Comparison of ENCODE assay signal across 20 cellular contexts in genomic region chr1:87853576-87854351, GRCh38.
A peak's percentile ranks its signal among the peaks of the same experiment; 100 is the strongest.
DNase-seq lines count a peak whose midpoint lies in the region; ATAC-seq and TF ChIP-seq lines count a peak whose summit lies in the region.
"Had no signal": no experiment of that assay in that cellular context is flagged by ENCODE, and none has a peak within 500 bp of the region (broad histone marks: within the 10 kb centered on the region; RNA-seq: fewer than 3 reads in every experiment).

No MANE protein-coding gene starts in this region.

- H3K4me1 ChIP-seq in ACC112 (ENCODE audit: control insufficient read depth, insufficient read depth, low read length, unreplicated experiment) = peaks cover 19% of the 10 kb centered on the region
- H3K4me1 ChIP-seq in GM23248 (ENCODE audit: insufficient read depth) = peaks cover 19% of the 10 kb centered on the region
- peaks cover 0 to 8% (median 0%) of the 10 kb centered on the region in 3 donors for H3K4me1 ChIP-seq in gastroesophageal sphincter

- H3K36me3 ChIP-seq in ACC112 (ENCODE audit: insufficient read depth, low read length) (no peaks in the 10 kb centered on the region), GM23248 (ENCODE audit: low read depth) (no peaks in the 10 kb centered on the region), gastroesophageal sphincter (no peaks in the 10 kb centered on the region)

- H3K27me3 ChIP-seq in ACC112 (ENCODE audit: insufficient read depth, low read length) = no peaks in the 10 kb centered on the region
- H3K27me3 ChIP-seq in GM23248 (replicated peaks; ENCODE audit: insufficient read depth) = no peaks in the 10 kb centered on the region
- no peaks in the 10 kb centered on the region for H3K27me3 ChIP-seq in gastroesophageal sphincter

- in situ Hi-C loops in GM23248 (cut with MboI) = no loop called here

- DNase-seq in GM23248 = peak; percentile 73
- no peak for DNase-seq in WTC11 (ENCODE audit: low spot score)
- peak; percentile 78 for DNase-seq in fibroblast of pulmonary artery (ENCODE audit: low read depth)
- DNase-seq in NCI-H2107 (lab: John Stamatoyannopoulos, UW) = no peak
- no peak for DNase-seq in CD14-positive monocyte (ENCODE audit: low spot score)
- DNase-seq: activated CD4-positive, alpha-beta T cell treated with anti-CD3 and anti-CD28 coated beads, Interleukin-2, amount 10 ng/mL, durations not matched to agents 7 days and 5 days; CD4-positive, alpha-beta T cell; DMS53; naive thymus-derived CD8-positive, alpha-beta T cell; NCI-H524; stimulated activated CD4-positive, alpha-beta T cell treated with anti-CD3 and anti-CD28 coated beads, Interleukin-1b, Interleukin-23, amount 100 ng/mL, for 48 hours had no signal

- CTCF ChIA-PET in WTC11 (lab: Charles Lee) = interaction anchor here (1.5 kb wide), 1 partner anchor 207 kb away, joined by 4 read pairs; no protein-coding TSS in a partner anchor

- H3K27ac ChIP-seq in ACC112 (ENCODE audit: low read depth, low read length) (peak overlapping the region; percentile 73), GM23248 (peak overlapping the region; percentile 63), gastroesophageal sphincter (no peak overlapping the region)
- H3K27ac ChIP-seq: coronary artery, RWPE1 had no signal

- H3K36me3 Mint-ChIP-seq in WTC11 (peaks cover 17% of the 10 kb centered on the region), CD14-positive monocyte (no peaks in the 10 kb centered on the region)
- H3K36me3 Mint-ChIP-seq: activated naive CD8-positive, alpha-beta T cell; naive thymus-derived CD8-positive, alpha-beta T cell; stimulated activated memory B cell treated with anti-CD40 and anti-IgM and Interleukin-4, amounts not matched to agents 10 μg/mL and 1 μg/mL and 100 μg/mL, for 72 hours had no signal

- intact Hi-C loops in CD14-positive monocyte (cut with micrococcal nuclease) = no loop called here

- H3K9me3 Mint-ChIP-seq in WTC11 = peaks cover 20% of the 10 kb centered on the region
- peaks cover 0 to 7% (median 3%) of the 10 kb centered on the region in 7 donors for H3K9me3 Mint-ChIP-seq in CD14-positive monocyte
- H3K9me3 Mint-ChIP-seq: activated CD4-positive, alpha-beta T cell treated with anti-CD3 and anti-CD28 coated beads, Interleukin-2, amount 10 ng/mL, durations not matched to agents 7 days and 5 days; activated T-helper 17 cell treated with anti-CD3 and anti-CD28 coated beads, Interleukin-2, amount 50 U/mL, for 72 hours; CD4-positive, alpha-beta T cell; naive thymus-derived CD8-positive, alpha-beta T cell; stimulated activated memory B cell treated with anti-CD40 and anti-IgM and Interleukin-4, amounts not matched to agents 10 μg/mL and 1 μg/mL and 100 μg/mL, for 72 hours had no signal

- H3K9me2 ChIP-seq in GM23248 (ENCODE audit: insufficient read depth) = no peaks in the 10 kb centered on the region

- H3K4me3 Mint-ChIP-seq in WTC11 (no peak overlapping the region), CD14-positive monocyte (peak overlapping the region in 1 of 2 donors; percentile 5)
- H3K4me3 Mint-ChIP-seq: activated CD4-positive, alpha-beta T cell treated with anti-CD3 and anti-CD28 coated beads, Interleukin-2, amount 10 ng/mL, durations not matched to agents 7 days and 5 days; activated naive CD8-positive, alpha-beta T cell; activated T-helper 17 cell treated with anti-CD3 and anti-CD28 coated beads, Interleukin-2, amount 50 U/mL, for 72 hours; CD4-positive, alpha-beta T cell; naive thymus-derived CD8-positive, alpha-beta T cell; stimulated activated memory B cell treated with anti-CD40 and anti-IgM and Interleukin-4, amounts not matched to agents 10 μg/mL and 1 μg/mL and 100 μg/mL, for 72 hours had no signal

- no peak for TF ChIP-seq POLR2A in gastroesophageal sphincter (IDR thresholded peaks at IDR 0.05)

- peak overlapping the region; percentile 36 for H3K9ac ChIP-seq in GM23248

- H3K4me2 ChIP-seq in GM23248 (ENCODE audit: unreplicated experiment) = peak overlapping the region; percentile 48

- no peaks in the 10 kb centered on the region for H3K79me2 ChIP-seq in ACC112 (ENCODE audit: control insufficient read depth, insufficient read depth, low read length, unreplicated experiment)
- H3K79me2 ChIP-seq in GM23248 (ENCODE audit: insufficient read depth) = no peaks in the 10 kb centered on the region

- H3F3A ChIP-seq in GM23248 (ENCODE audit: insufficient read depth) = peaks cover 16% of the 10 kb centered on the region

- H3K4me1 Mint-ChIP-seq in WTC11 = peaks cover 27% of the 10 kb centered on the region
- peaks cover 4% of the 10 kb centered on the region for H3K4me1 Mint-ChIP-seq in CD14-positive monocyte
- H3K4me1 Mint-ChIP-seq: activated CD4-positive, alpha-beta T cell treated with anti-CD3 and anti-CD28 coated beads, Interleukin-2, amount 10 ng/mL, durations not matched to agents 7 days and 5 days; activated T-helper 17 cell treated with anti-CD3 and anti-CD28 coated beads, Interleukin-2, amount 50 U/mL, for 72 hours; naive thymus-derived CD8-positive, alpha-beta T cell; stimulated activated memory B cell treated with anti-CD40 and anti-IgM and Interleukin-4, amounts not matched to agents 10 μg/mL and 1 μg/mL and 100 μg/mL, for 72 hours had no signal

- WGBS in GM23248 (ENCODE audit: low coverage in 1 of 2, low lambda C conversion rate in 2 of 2, missing lambda C conversion rate in 2 of 2), 2 experiments = 27% methylated on average over 5 of the region's 5 CpGs
- 71 to 80% methylated on average over 5 of the region's 5 CpGs for WGBS in gastroesophageal sphincter (ENCODE audit: low coverage in 1 of 2), 2 donors

- TF ChIP-seq CTCF in WTC11 (IDR thresholded peaks at IDR 0.05) = no peak
- TF ChIP-seq CTCF in fibroblast of pulmonary artery (IDR thresholded peaks at IDR 0.05; ENCODE audit: low read length, missing control alignments) = no peak
- no peak for TF ChIP-seq CTCF in gastroesophageal sphincter (IDR thresholded peaks at IDR 0.05)
- no peak for TF ChIP-seq CTCF in CD14-positive monocyte (IDR thresholded peaks at IDR 0.05)

- H3K27me3 Mint-ChIP-seq in WTC11 (ENCODE audit: low read depth) = no peaks in the 10 kb centered on the region
- H3K27me3 Mint-ChIP-seq in CD14-positive monocyte (ENCODE audit: low read depth in 3 of 3) = no peaks in the 10 kb centered on the region
- H3K27me3 Mint-ChIP-seq: CD4-positive, alpha-beta T cell; stimulated activated memory B cell treated with anti-CD40 and anti-IgM and Interleukin-4, amounts not matched to agents 10 μg/mL and 1 μg/mL and 100 μg/mL, for 72 hours had no signal

- H3K27ac Mint-ChIP-seq in WTC11 (peak overlapping the region; percentile 85), CD14-positive monocyte (peak overlapping the region in 1 of 7 donors; percentile 69)
- H3K27ac Mint-ChIP-seq: activated CD4-positive, alpha-beta T cell treated with anti-CD3 and anti-CD28 coated beads, Interleukin-2, amount 10 ng/mL, durations not matched to agents 7 days and 5 days; activated naive CD8-positive, alpha-beta T cell; activated T-helper 17 cell treated with anti-CD3 and anti-CD28 coated beads, Interleukin-2, amount 50 U/mL, for 72 hours; CD4-positive, alpha-beta T cell; naive thymus-derived CD8-positive, alpha-beta T cell; stimulated activated memory B cell treated with anti-CD40 and anti-IgM and Interleukin-4, amounts not matched to agents 10 μg/mL and 1 μg/mL and 100 μg/mL, for 72 hours had no signal

- POLR2A ChIA-PET in WTC11 (lab: Charles Lee) = no interaction called here

- H4K20me1 ChIP-seq in GM23248 (ENCODE audit: insufficient read depth) = no peaks in the 10 kb centered on the region

- H2AFZ ChIP-seq in ACC112 (ENCODE audit: low read length, unreplicated experiment) (peak overlapping the region; percentile 79), GM23248 (peak overlapping the region; percentile 78)

- H3K9me3 ChIP-seq in GM23248 (ENCODE audit: low read depth) (no peaks in the 10 kb centered on the region), gastroesophageal sphincter (no peaks in the 10 kb centered on the region)

- ATAC-seq in WTC11 (no peak), gastroesophageal sphincter (no peak), GM19452 (IDR thresholded peaks at IDR 0.05; ENCODE audit: unreplicated experiment) (no peak)
- ATAC-seq: activated T-helper 17 cell treated with anti-CD3 and anti-CD28 coated beads, Interleukin-2, amount 50 U/mL, for 72 hours; naive thymus-derived CD8-positive, alpha-beta T cell; sciatic nerve; stimulated activated memory B cell treated with anti-CD40 and anti-IgM and Interleukin-4, amounts not matched to agents 10 μg/mL and 1 μg/mL and 100 μg/mL, for 72 hours had no signal

- peak overlapping the region; percentile 26 for H3K4me3 ChIP-seq in ACC112 (ENCODE audit: low read depth, low read length)
- peak overlapping the region; percentile 44 for H3K4me3 ChIP-seq in GM23248
- no peak overlapping the region for H3K4me3 ChIP-seq in fibroblast of pulmonary artery (replicated peaks; ENCODE audit: low read depth, low read length)
- no peak overlapping the region for H3K4me3 ChIP-seq in gastroesophageal sphincter
- H3K4me3 ChIP-seq: coronary artery had no signal

- TF ChIP-seq EP300 in gastroesophageal sphincter (IDR thresholded peaks at IDR 0.05) = no peak

TF ChIP-seq in WTC11, 78 proteins besides CTCF, POLR2A, EP300 and RAD21:
- no peak for TF ChIP-seq ZNF121 (CRISPR knock-in tag; IDR thresholded peaks at IDR 0.05)

Comparison
In these comparisons a context has a peak if more than half of its experiments do, and no peak if none do; other contexts are left out.
1. H3K27ac ChIP-seq: peak in ACC112 (single experiment) and GM23248 (single experiment); none in gastroesophageal sphincter (0 of 4).
2. H3K4me3 ChIP-seq: peak in ACC112 (single experiment) and GM23248 (single experiment); none in fibroblast of pulmonary artery (single experiment) and gastroesophageal sphincter (0 of 2).
3. DNase-seq: peak in GM23248 (single experiment) and fibroblast of pulmonary artery (single experiment); none in WTC11 (single experiment), NCI-H2107 (single experiment) and CD14-positive monocyte (single experiment).